In the genomic region with DNA sequence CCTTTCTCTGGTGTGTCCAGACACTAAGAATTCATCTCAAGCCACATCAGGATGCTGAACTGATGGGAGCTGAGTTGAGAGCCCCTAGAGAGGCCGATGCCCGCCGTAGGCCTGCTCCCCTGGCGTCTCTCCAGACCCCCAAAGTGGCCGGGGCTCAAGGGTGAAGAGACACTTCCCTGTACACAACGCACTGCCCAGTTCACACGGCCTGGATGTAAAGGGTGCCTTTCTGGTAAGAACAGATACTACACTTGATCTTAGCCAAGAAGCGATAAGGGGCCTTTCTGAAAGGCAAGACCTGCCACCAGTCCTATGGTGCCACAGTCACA, we compare ENCODE assay signal across 21 cellular contexts. TPM values are rescaled to one million over a fixed set of nuclear protein-coding genes. Genes with fewer than 3 reads are reported as not detected.
DNase-seq lines count a peak whose midpoint lies in the region; ATAC-seq and TF ChIP-seq lines count a peak whose summit lies in the region.
"Had no signal": no experiment of that assay in that cellular context is flagged by ENCODE, and none has a peak within 500 bp of the region (broad histone marks: within the 10 kb centered on the region; RNA-seq: fewer than 3 reads in every experiment).

No MANE protein-coding gene starts in this region.

- H3K27me3 ChIP-seq in H7 (ENCODE audit: control insufficient read depth, insufficient read depth, low read length), result no peaks in the 10 kb centered on the region

- H3K36me3 ChIP-seq in H7 (replicated peaks; ENCODE audit: control insufficient read depth, insufficient read depth, low read length), result no peaks in the 10 kb centered on the region; the same call in 1 of the 2 replicates
- no peaks in the 10 kb centered on the region for H3K36me3 ChIP-seq in mucosa of descending colon (ENCODE audit: low read depth)

- H3K36me3 Mint-ChIP-seq in T-helper 17 cell (ENCODE audit: low read depth) (no peaks in the 10 kb centered on the region), nephron progenitor cell (ENCODE audit: low read depth) (peaks cover 5% of the 10 kb centered on the region)

- no peak for TF ChIP-seq CTCF in nephron progenitor cell (IDR thresholded peaks at IDR 0.05)
- TF ChIP-seq CTCF in mucosa of descending colon (IDR thresholded peaks at IDR 0.05), result no peak

- H3K9me3 ChIP-seq in T-helper 17 cell (ENCODE audit: control insufficient read depth, low read length, poor library complexity, severe bottlenecking) (no peaks in the 10 kb centered on the region), mucosa of descending colon (no peaks in the 10 kb centered on the region)
- H3K9me3 ChIP-seq: HAP-1 had no signal

- H3K4me1 Mint-ChIP-seq in T-helper 17 cell (no peaks in the 10 kb centered on the region), nephron progenitor cell (no peaks in the 10 kb centered on the region)
- H3K4me1 Mint-ChIP-seq: CD4-positive, alpha-beta memory T cell; GM23338 had no signal

- no peak overlapping the region for H3K4me3 Mint-ChIP-seq in T-helper 17 cell
- H3K4me3 Mint-ChIP-seq in nephron progenitor cell, result no peak overlapping the region
- H3K4me3 Mint-ChIP-seq: CD4-positive, alpha-beta memory T cell; GM23338; HFFc6 had no signal

- H3K4me1 ChIP-seq in mucosa of descending colon (ENCODE audit: low read depth), result no peaks in the 10 kb centered on the region
- H3K4me1 ChIP-seq: HAP-1 had no signal

- peaks cover 48% of the 10 kb centered on the region for H3K9me3 Mint-ChIP-seq in nephron progenitor cell
- H3K9me3 Mint-ChIP-seq: CD4-positive, alpha-beta memory T cell; GM23338; HFFc6 had no signal

- H3K4me3 ChIP-seq in H7 (ENCODE audit: insufficient read depth, low read depth, low read length), result no peak overlapping the region
- no peak overlapping the region for H3K4me3 ChIP-seq in mucosa of descending colon
- H3K4me3 ChIP-seq: GM23338, HAP-1 had no signal

- intact Hi-C loops in sciatic nerve (cut with DNase I), result no loop called here
- intact Hi-C loops in mucosa of descending colon (cut with DNase I, micrococcal nuclease), result no loop called here

- DNase-seq in H7, result peak; percentile 20
- no peak for DNase-seq in T-helper 17 cell
- no peak for DNase-seq in nephron progenitor cell
- DNase-seq in sciatic nerve (ENCODE audit: low spot score), result peak; percentile 56
- no peak for DNase-seq in pons (ENCODE audit: low spot score)
- no peak for DNase-seq in mucosa of descending colon
- DNase-seq: C1 segment of cervical spinal cord; Calu3; CD4-positive, alpha-beta memory T cell; COR-L47; DMS53; DMS79 treated with DMSO at 0.1 percent for 48 hours; GF-D8; HFFc6 had no signal

- H3K27me3 Mint-ChIP-seq in T-helper 17 cell, result no peaks in the 10 kb centered on the region
- H3K27me3 Mint-ChIP-seq in nephron progenitor cell (ENCODE audit: low read depth, poor library complexity), result peaks cover 3% of the 10 kb centered on the region
- H3K27me3 Mint-ChIP-seq: CD4-positive, alpha-beta memory T cell had no signal

- ATAC-seq in T-helper 17 cell, result no peak
- ATAC-seq in sciatic nerve, result no peak
- ATAC-seq in mucosa of descending colon, result no peak
- ATAC-seq: GM23338 had no signal

- peak overlapping the region; percentile 68 for H3K27ac Mint-ChIP-seq in T-helper 17 cell
- H3K27ac Mint-ChIP-seq in nephron progenitor cell, result peak overlapping the region; percentile 33
- H3K27ac Mint-ChIP-seq: GM23338, HFFc6 had no signal

RNA-seq across cellular contexts. Expression of gene TREX2, which starts 5.1 kb away (rescaled TPM):
- total RNA-seq in H7 (2014; rRNA removed; shearing (Covaris generic)), result 0.11 and 1.8 TPM in 2 replicates
- 1 to 10 TPM; 2.0 to 3.3 TPM for total RNA-seq in T-helper 17 cell
- total RNA-seq in sciatic nerve, result 1.7 TPM
- 1 to 10 TPM in 1 of 3 donors, under 1 TPM in 2; 0.55 to 1.2 (median 0.63) TPM for total RNA-seq in mucosa of descending colon
- total RNA-seq: G401 had no signal

RNA-seq across cellular contexts. Expression of gene HAUS7, which starts 19.5 kb away (rescaled TPM):
- total RNA-seq in H7 (2014; rRNA removed; shearing (Covaris generic)), result 41.5 and 47.2 TPM in 2 replicates
- total RNA-seq in T-helper 17 cell (10 to 100 TPM; 27.1 to 34.2 TPM), sciatic nerve (31.4 TPM), mucosa of descending colon (10 to 100 TPM; 14.2 to 22.5 (median 19.5) TPM)

RNA-seq across cellular contexts. Expression of gene ZFP92, which starts 39.6 kb away (rescaled TPM):
- not detected in 2 replicates for total RNA-seq in H7 (2014; rRNA removed; shearing (Covaris generic))
- total RNA-seq in T-helper 17 cell (1 to 10 TPM in 1 of 2 donors, under 1 TPM in 1; 0.50 to 1.2 TPM), sciatic nerve (0.85 TPM), mucosa of descending colon (1 to 10 TPM in 1 of 3 donors, under 1 TPM in 2; 0.17 to 1.6 (median 0.22) TPM)
- total RNA-seq: G401, H4 had no signal

RNA-seq across cellular contexts. Expression of gene BGN, which starts 43.9 kb away (rescaled TPM):
- 0.83 and 1.1 TPM in 2 replicates for total RNA-seq in H7 (2014; rRNA removed; shearing (Covaris generic))
- total RNA-seq in T-helper 17 cell, result not detected
- total RNA-seq in sciatic nerve, result 115 TPM
- 10 to 100 TPM in 2 of 3 donors, 1 to 10 TPM in 1; 3.5 to 21.8 (median 10.1) TPM for total RNA-seq in mucosa of descending colon
- total RNA-seq: A172; Calu3; CD4-positive, alpha-beta memory T cell; G401; H4 had no signal

RNA-seq across cellular contexts. Expression of gene PNMA6E, which starts 49.8 kb away (rescaled TPM):
- total RNA-seq in H7 (2014; rRNA removed; shearing (Covaris generic)), result not detected in 2 replicates
- total RNA-seq in T-helper 17 cell (not detected), sciatic nerve (not detected), mucosa of descending colon (not detected)
- total RNA-seq: A172; A673; Calu3; CD4-positive, alpha-beta memory T cell; Daoy; G401; GM23338; H4; HFFc6 had no signal

Comparison
In these comparisons a context has a peak if more than half of its experiments do, and no peak if none do; other contexts are left out.
1. DNase-seq: peak in H7 (single experiment) and sciatic nerve (single experiment); none in T-helper 17 cell (0 of 3), nephron progenitor cell (single experiment), pons (single experiment) and mucosa of descending colon (0 of 3).